ENCODE assay signal across 28 cellular contexts in genomic region chr3:6697722-6698121, GRCh38.
A peak's percentile ranks its signal among the peaks of the same experiment; 100 is the strongest.
DNase-seq lines count a peak whose midpoint lies in the region; ATAC-seq and TF ChIP-seq lines count a peak whose summit lies in the region.
"Had no signal": no experiment of that assay in that cellular context is flagged by ENCODE, and none has a peak within 500 bp of the region (broad histone marks: within the 10 kb centered on the region; RNA-seq: fewer than 3 reads in every experiment).

No MANE protein-coding gene starts in this region.

- no peaks in the 10 kb centered on the region for H3K9me3 ChIP-seq in BE2C
- H3K9me3 ChIP-seq: MG63, right atrium auricular region, thoracic aorta had no signal

- DNase-seq in NCI-H82 (lab: John Stamatoyannopoulos, UW) (peak; percentile 24), NCI-H82 treated with DMSO at 0.1 percent for 48 hours (lab: John Stamatoyannopoulos, UW; ENCODE audit: unreplicated experiment) (no peak), Right ventricle myocardium superior (no peak), BE2C (no peak), NCI-H2171 treated with DMSO at 0.1 percent for 48 hours (lab: John Stamatoyannopoulos, UW) (no peak)
- no peak for DNase-seq in activated naive CD4-positive, alpha-beta T cell treated with anti-CD3 and anti-CD28 coated beads, Interleukin-2, amount 50 U/mL, for 16 hours
- DNase-seq: activated B cell treated with CpG ODN at 0.5 μM for 24 hours; activated gamma-delta T cell; activated naive CD8-positive, alpha-beta T cell treated with anti-CD3 and anti-CD28 coated beads, Interleukin-2, amount 10 ng/mL, durations not matched to agents 7 days and 5 days; activated T-cell treated with anti-CD3 and anti-CD28 coated beads, Interleukin-2, amount 50 U/mL, for 4 hours; aorta; Calu3; CD4-positive, CD25-positive, alpha-beta regulatory T cell; DND-41; foreskin melanocyte; heart right ventricle; KG1; MG63; naive B cell; NCI-H2029; NCI-H226; NCI-H526 treated with DMSO at 0.1 percent for 48 hours; stimulated activated CD4-positive, alpha-beta T cell treated with anti-CD3 and anti-CD28 coated beads, Interleukin-2, amount 100 ng/mL, for 24 hours; stimulated activated CD8-positive, alpha-beta memory T cell treated with anti-CD3 and anti-CD28 coated beads, Interleukin-4, amount 100 ng/mL, for 48 hours had no signal

- no peaks in the 10 kb centered on the region for H3K36me3 ChIP-seq in BE2C
- H3K36me3 ChIP-seq: heart right ventricle, MG63, right atrium auricular region, thoracic aorta had no signal

- TF ChIP-seq CTCF in BE2C (IDR thresholded peaks at IDR 0.05; ENCODE audit: low read depth, low read length): no peak

- no peak overlapping the region for H3K4me3 ChIP-seq in BE2C (ENCODE audit: low read depth, low read length)
- H3K4me3 ChIP-seq: heart right ventricle, MG63, right atrium auricular region, thoracic aorta had no signal

- intact Hi-C loops in Right ventricle myocardium superior (cut with DNase I): no loop called here

- H3K4me1 ChIP-seq in BE2C: no peaks in the 10 kb centered on the region
- H3K4me1 ChIP-seq: heart right ventricle, right atrium auricular region had no signal

- ATAC-seq in HG02852 (IDR thresholded peaks at IDR 0.05; ENCODE audit: unreplicated experiment): peak; percentile 74
- peak; percentile 79 for ATAC-seq in HG03565 (IDR thresholded peaks at IDR 0.05; ENCODE audit: unreplicated experiment)
- no peak for ATAC-seq in Right ventricle myocardium superior (ENCODE audit: poor library complexity)
- ATAC-seq: activated T-cell treated with anti-CD3 and anti-CD28 coated beads, Interleukin-2, amount 50 U/mL, for 4 hours; heart right ventricle had no signal

- H3K27me3 ChIP-seq in BE2C: no peaks in the 10 kb centered on the region
- H3K27me3 ChIP-seq: heart right ventricle, MG63, right atrium auricular region had no signal
